Comparison of ENCODE assay signal across 1 cellular context in the genomic region with DNA sequence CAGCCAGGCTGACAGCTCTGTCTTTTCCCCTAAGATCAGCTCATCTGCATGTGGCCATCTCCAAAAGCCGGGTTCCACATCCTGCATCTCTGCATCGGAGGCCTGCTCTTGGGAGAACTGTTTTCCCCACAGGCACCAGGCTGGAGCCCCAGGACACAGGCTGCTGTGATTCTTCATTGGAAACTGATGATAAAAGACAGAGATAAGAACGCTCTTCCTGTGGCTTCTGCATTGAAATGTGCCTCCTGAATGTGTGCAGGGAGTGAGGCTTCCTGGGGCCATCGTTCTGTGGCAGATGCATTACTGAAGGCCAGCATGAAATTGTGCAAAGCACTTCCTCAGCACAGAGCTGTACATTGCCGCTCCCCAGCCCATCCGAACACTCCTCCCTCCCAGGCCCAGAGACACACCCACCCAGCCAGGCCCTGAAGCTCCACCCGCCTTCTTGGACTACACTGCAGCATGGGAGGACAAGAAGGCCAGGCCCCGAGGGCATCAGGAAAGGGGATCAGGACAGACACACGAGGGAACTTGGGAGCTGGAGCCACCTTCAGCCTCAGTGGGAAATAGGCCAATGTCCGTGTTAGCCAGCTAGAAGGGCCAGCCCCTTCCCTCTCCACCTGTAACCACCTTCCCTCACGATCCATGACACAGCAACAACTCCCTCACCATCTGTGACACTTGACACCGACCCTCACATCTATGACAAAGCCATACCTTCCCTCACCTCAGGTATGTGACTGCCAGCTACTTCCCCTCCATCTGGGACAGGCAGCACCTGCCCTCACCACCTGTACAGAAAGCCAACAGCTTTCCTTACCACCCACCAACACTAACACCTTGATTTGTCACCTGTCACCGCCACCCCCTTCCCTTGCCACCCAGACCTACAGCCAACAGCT.
TF ChIP-seq lines count a peak whose summit lies in the region.

No MANE protein-coding gene starts in this region.

TF ChIP-seq in SK-N-SH, 30 proteins besides CTCF, POLR2A, EP300 and RAD21 (continued from another document):
- TF ChIP-seq, protein P1, sequence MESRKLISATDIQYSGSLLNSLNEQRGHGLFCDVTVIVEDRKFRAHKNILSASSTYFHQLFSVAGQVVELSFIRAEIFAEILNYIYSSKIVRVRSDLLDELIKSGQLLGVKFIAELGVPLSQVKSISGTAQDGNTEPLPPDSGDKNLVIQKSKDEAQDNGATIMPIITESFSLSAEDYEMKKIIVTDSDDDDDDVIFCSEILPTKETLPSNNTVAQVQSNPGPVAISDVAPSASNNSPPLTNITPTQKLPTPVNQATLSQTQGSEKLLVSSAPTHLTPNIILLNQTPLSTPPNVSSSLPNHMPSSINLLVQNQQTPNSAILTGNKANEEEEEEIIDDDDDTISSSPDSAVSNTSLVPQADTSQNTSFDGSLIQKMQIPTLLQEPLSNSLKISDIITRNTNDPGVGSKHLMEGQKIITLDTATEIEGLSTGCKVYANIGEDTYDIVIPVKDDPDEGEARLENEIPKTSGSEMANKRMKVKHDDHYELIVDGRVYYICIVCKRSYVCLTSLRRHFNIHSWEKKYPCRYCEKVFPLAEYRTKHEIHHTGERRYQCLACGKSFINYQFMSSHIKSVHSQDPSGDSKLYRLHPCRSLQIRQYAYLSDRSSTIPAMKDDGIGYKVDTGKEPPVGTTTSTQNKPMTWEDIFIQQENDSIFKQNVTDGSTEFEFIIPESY (IDR thresholded peaks at IDR 0.05; ENCODE audit: borderline replicate concordance, low read depth) = no peak
- TF ChIP-seq NRF1 (IDR thresholded peaks at IDR 0.05; ENCODE audit: low read depth, low read length) = no peak
- no peak for TF ChIP-seq FOSL2 (IDR thresholded peaks at IDR 0.05; ENCODE audit: borderline replicate concordance, low read depth)
- peak; percentile 34; the same call in 1 of the 2 replicates for TF ChIP-seq TCF12 (IDR thresholded peaks at IDR 0.05)
- TF ChIP-seq ELF1 (IDR thresholded peaks at IDR 0.05) = no peak
- TF ChIP-seq RXRA (IDR thresholded peaks at IDR 0.05; ENCODE audit: borderline replicate concordance, low read depth) = no peak
- TF ChIP-seq FOXM1 (IDR thresholded peaks at IDR 0.05; ENCODE audit: low read depth) = no peak
- TF ChIP-seq TEAD4 (IDR thresholded peaks at IDR 0.05; ENCODE audit: borderline replicate concordance, insufficient read depth) = no peak
- no peak for TF ChIP-seq GABPA (IDR thresholded peaks at IDR 0.05; ENCODE audit: low read depth)
- TF ChIP-seq RFX5 (IDR thresholded peaks at IDR 0.05; ENCODE audit: low read length) = no peak
- TF ChIP-seq JUND (IDR thresholded peaks at IDR 0.05) = no peak
- TF ChIP-seq, protein P2, sequence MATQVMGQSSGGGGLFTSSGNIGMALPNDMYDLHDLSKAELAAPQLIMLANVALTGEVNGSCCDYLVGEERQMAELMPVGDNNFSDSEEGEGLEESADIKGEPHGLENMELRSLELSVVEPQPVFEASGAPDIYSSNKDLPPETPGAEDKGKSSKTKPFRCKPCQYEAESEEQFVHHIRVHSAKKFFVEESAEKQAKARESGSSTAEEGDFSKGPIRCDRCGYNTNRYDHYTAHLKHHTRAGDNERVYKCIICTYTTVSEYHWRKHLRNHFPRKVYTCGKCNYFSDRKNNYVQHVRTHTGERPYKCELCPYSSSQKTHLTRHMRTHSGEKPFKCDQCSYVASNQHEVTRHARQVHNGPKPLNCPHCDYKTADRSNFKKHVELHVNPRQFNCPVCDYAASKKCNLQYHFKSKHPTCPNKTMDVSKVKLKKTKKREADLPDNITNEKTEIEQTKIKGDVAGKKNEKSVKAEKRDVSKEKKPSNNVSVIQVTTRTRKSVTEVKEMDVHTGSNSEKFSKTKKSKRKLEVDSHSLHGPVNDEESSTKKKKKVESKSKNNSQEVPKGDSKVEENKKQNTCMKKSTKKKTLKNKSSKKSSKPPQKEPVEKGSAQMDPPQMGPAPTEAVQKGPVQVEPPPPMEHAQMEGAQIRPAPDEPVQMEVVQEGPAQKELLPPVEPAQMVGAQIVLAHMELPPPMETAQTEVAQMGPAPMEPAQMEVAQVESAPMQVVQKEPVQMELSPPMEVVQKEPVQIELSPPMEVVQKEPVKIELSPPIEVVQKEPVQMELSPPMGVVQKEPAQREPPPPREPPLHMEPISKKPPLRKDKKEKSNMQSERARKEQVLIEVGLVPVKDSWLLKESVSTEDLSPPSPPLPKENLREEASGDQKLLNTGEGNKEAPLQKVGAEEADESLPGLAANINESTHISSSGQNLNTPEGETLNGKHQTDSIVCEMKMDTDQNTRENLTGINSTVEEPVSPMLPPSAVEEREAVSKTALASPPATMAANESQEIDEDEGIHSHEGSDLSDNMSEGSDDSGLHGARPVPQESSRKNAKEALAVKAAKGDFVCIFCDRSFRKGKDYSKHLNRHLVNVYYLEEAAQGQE (IDR thresholded peaks at IDR 0.05; ENCODE audit: low read depth, low read length) = no peak
- TF ChIP-seq, protein P3, sequence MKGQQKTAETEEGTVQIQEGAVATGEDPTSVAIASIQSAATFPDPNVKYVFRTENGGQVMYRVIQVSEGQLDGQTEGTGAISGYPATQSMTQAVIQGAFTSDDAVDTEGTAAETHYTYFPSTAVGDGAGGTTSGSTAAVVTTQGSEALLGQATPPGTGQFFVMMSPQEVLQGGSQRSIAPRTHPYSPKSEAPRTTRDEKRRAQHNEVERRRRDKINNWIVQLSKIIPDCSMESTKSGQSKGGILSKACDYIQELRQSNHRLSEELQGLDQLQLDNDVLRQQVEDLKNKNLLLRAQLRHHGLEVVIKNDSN (IDR thresholded peaks at IDR 0.05; ENCODE audit: borderline replicate concordance, low read depth) = no peak
